10 cellular contexts compared by ENCODE assay signal in the genomic region with DNA sequence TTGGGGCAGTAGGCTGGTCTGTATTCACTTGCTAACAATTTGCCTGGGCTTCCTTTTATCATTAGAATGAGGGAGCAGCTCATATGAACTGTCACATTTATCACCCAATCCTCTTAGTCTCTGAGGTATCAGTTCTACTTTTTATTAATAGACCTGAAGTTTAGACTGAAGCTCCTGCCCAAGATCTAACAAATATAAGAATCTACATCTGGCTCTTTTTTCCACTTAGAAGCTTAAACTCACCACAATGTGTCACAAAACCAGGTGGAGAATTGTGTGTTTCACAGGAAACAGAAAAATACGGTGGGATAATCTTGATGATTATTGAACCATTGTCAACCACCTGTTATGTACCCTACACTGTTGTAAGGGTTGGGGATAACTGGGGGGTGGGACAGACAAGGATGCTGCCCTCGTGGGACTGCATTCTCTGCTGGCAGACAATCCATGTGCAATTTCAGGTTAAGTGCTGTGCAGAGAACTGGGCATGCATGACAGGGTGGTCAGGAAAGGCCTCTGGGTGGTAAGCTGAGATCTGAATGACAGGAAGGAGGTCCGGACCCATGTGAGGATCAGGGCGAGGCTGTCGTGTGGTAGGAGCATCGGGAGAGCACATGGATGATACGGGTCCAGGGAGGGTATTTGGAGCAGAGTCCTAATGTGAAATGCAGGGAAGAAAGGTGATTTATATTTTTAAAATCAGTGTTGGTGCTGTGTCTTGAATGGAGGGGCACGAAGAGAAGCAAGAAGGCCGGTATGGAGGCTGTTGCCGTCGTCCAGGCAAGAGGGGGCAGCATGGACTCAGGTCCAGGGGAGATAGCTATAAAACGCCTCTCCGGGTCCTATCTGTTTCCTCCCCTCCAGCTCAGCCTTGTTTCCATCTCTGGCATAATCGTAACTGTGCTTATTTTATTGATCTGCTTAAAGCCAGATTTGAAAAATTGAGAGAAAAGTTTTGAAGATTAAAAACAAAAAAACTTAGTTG. TPM values are rescaled to one million over a fixed set of nuclear protein-coding genes. Genes with fewer than 3 reads are reported as not detected.
DNase-seq lines count a peak whose midpoint lies in the region; ATAC-seq and TF ChIP-seq lines count a peak whose summit lies in the region.
"Had no signal": no experiment of that assay in that cellular context is flagged by ENCODE, and none has a peak within 500 bp of the region (broad histone marks: within the 10 kb centered on the region; RNA-seq: fewer than 3 reads in every experiment).

No MANE protein-coding gene starts in this region.

- H3K4me3 ChIP-seq in aorta (ENCODE audit: low read length in 2 of 2) = no peak overlapping the region

- no peak overlapping the region for H3K4me3 Mint-ChIP-seq in activated T-cell treated with anti-CD3 and anti-CD28 coated beads, Interleukin-2, amount 50 U/mL, for 72 hours
- H3K4me3 Mint-ChIP-seq in WTC11 = no peak overlapping the region

- H3K4me1 Mint-ChIP-seq in activated T-cell treated with anti-CD3 and anti-CD28 coated beads, Interleukin-2, amount 50 U/mL, for 72 hours (ENCODE audit: low read depth) = peaks cover 18% of the 10 kb centered on the region
- H3K4me1 Mint-ChIP-seq in WTC11 = peaks cover 52% of the 10 kb centered on the region

- no peak overlapping the region for H3K27ac ChIP-seq in aorta (ENCODE audit: low read depth in 1 of 2, low read length in 2 of 2)
- H3K27ac ChIP-seq: C4-2B had no signal

- POLR2A ChIA-PET in WTC11 (lab: Charles Lee) = interaction anchor here (0.9 kb wide), 1 partner anchor 386 kb away, joined by 4 read pairs; no protein-coding TSS in a partner anchor

- no peaks in the 10 kb centered on the region for H3K27me3 ChIP-seq in aorta (ENCODE audit: control insufficient read depth in 1 of 2, insufficient read depth in 2 of 2, low read length in 1 of 2)

- peaks cover 4 to 12% of the 10 kb centered on the region in 2 donors for H3K36me3 Mint-ChIP-seq in activated T-cell treated with anti-CD3 and anti-CD28 coated beads, Interleukin-2, amount 50 U/mL, for 72 hours (ENCODE audit: insufficient read depth in 2 of 2)
- peaks cover 21% of the 10 kb centered on the region for H3K36me3 Mint-ChIP-seq in WTC11

- H3K4me1 ChIP-seq in aorta (ENCODE audit: control insufficient read depth in 1 of 2, insufficient read depth in 2 of 2, low read length in 2 of 2) = no peaks in the 10 kb centered on the region

- H3K9me3 Mint-ChIP-seq in activated T-cell treated with anti-CD3 and anti-CD28 coated beads, Interleukin-2, amount 50 U/mL, for 72 hours = no peaks in the 10 kb centered on the region
- no peaks in the 10 kb centered on the region for H3K9me3 Mint-ChIP-seq in WTC11

- WGBS in aorta, 2 donors = 24 to 26% methylated on average over 14 of the region's 14 CpGs

- peaks cover 0 to 2% of the 10 kb centered on the region in 2 donors for H3K36me3 ChIP-seq in aorta (ENCODE audit: control insufficient read depth in 1 of 2, insufficient read depth in 2 of 2, low read length in 1 of 2)

- peak overlapping the region; percentile 26 for H3K27ac Mint-ChIP-seq in activated T-cell treated with anti-CD3 and anti-CD28 coated beads, Interleukin-2, amount 50 U/mL, for 72 hours
- no peak overlapping the region for H3K27ac Mint-ChIP-seq in WTC11

- DNase-seq in activated T-cell treated with anti-CD3 and anti-CD28 coated beads, Interleukin-2, amount 50 U/mL, for 72 hours = no peak
- DNase-seq in activated T-cell treated with anti-CD3 and anti-CD28 coated beads, Interleukin-2, amount 50 U/mL, for 48 hours = no peak
- DNase-seq in WTC11 (ENCODE audit: low spot score) = no peak
- no peak for DNase-seq in aorta
- no peak for DNase-seq in activated CD4-positive, CD25-positive, alpha-beta regulatory T cell treated with anti-CD3 and anti-CD28 coated beads, Interleukin-2, amount 50 U/mL, for 72 hours
- no peak for DNase-seq in NCI-H2081 treated with DMSO at 0.1 percent for 48 hours (lab: John Stamatoyannopoulos, UW)
- no peak for DNase-seq in effector CD4-positive, alpha-beta T cell
- DNase-seq: left cardiac atrium had no signal

- TF ChIP-seq CTCF in WTC11 (IDR thresholded peaks at IDR 0.05) = no peak

- no peaks in the 10 kb centered on the region for H3K9me3 ChIP-seq in aorta (ENCODE audit: control insufficient read depth, low read length)

- intact Hi-C loops in aorta (cut with DNase I) = loop anchor here (2.0 to 10.0 kb wide), 7 partner anchors 173 to 725 kb away; partner anchors contain the start of gene TGIF1 (in 1 of the 2)

- H3K27me3 Mint-ChIP-seq in activated T-cell treated with anti-CD3 and anti-CD28 coated beads, Interleukin-2, amount 50 U/mL, for 72 hours (ENCODE audit: low read depth) = no peaks in the 10 kb centered on the region
- no peaks in the 10 kb centered on the region for H3K27me3 Mint-ChIP-seq in WTC11 (ENCODE audit: low read depth)

- CTCF ChIA-PET in WTC11 (lab: Charles Lee) = interaction anchor here (0.9 to 3.5 kb wide), 10 partner anchors 18 to 492 kb away, joined by 3 to 36 read pairs (median 5); no protein-coding TSS in a partner anchor

- no peak for ATAC-seq in activated T-cell treated with anti-CD3 and anti-CD28 coated beads, Interleukin-2, amount 50 U/mL, for 72 hours (replicated peaks in 1 of 2)
- ATAC-seq in HG03060 (IDR thresholded peaks at IDR 0.05; ENCODE audit: low read depth, unreplicated experiment) (peak; percentile 59), WTC11 (peak; percentile 56), aorta (ENCODE audit: low FRiP score) (peak; percentile 44)
- ATAC-seq: left cardiac atrium had no signal

TF ChIP-seq in WTC11, 78 proteins besides CTCF, POLR2A, EP300 and RAD21 (continues in another document):
- TF ChIP-seq MYBL2 (CRISPR knock-in tag; IDR thresholded peaks at IDR 0.05) (no peak), JAZF1 (CRISPR knock-in tag; IDR thresholded peaks at IDR 0.05) (no peak), ETV6 (CRISPR knock-in tag; IDR thresholded peaks at IDR 0.05) (no peak), MLX (CRISPR knock-in tag; IDR thresholded peaks at IDR 0.05) (no peak), SMAD3 (CRISPR knock-in tag; IDR thresholded peaks at IDR 0.05; ENCODE audit: borderline replicate concordance) (no peak), ZNF138 (CRISPR knock-in tag; conservative IDR thresholded peaks at IDR 0.05) (no peak), ZNF671 (CRISPR knock-in tag; IDR thresholded peaks at IDR 0.05) (no peak), PRRX2 (CRISPR knock-in tag; IDR thresholded peaks at IDR 0.05) (no peak), NFATC4 (CRISPR knock-in tag; IDR thresholded peaks at IDR 0.05) (no peak), ZBTB21 (CRISPR knock-in tag; IDR thresholded peaks at IDR 0.05; ENCODE audit: borderline replicate concordance) (no peak), NR3C1 (CRISPR knock-in tag; conservative IDR thresholded peaks at IDR 0.05; ENCODE audit: low read depth) (no peak), ZNF121 (CRISPR knock-in tag; IDR thresholded peaks at IDR 0.05) (no peak), ZSCAN18 (CRISPR knock-in tag; IDR thresholded peaks at IDR 0.05) (no peak)
- TF ChIP-seq, protein P1, sequence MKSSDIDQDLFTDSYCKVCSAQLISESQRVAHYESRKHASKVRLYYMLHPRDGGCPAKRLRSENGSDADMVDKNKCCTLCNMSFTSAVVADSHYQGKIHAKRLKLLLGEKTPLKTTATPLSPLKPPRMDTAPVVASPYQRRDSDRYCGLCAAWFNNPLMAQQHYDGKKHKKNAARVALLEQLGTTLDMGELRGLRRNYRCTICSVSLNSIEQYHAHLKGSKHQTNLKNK (CRISPR knock-in tag; IDR thresholded peaks at IDR 0.05) = no peak
- TF ChIP-seq, protein P2, sequence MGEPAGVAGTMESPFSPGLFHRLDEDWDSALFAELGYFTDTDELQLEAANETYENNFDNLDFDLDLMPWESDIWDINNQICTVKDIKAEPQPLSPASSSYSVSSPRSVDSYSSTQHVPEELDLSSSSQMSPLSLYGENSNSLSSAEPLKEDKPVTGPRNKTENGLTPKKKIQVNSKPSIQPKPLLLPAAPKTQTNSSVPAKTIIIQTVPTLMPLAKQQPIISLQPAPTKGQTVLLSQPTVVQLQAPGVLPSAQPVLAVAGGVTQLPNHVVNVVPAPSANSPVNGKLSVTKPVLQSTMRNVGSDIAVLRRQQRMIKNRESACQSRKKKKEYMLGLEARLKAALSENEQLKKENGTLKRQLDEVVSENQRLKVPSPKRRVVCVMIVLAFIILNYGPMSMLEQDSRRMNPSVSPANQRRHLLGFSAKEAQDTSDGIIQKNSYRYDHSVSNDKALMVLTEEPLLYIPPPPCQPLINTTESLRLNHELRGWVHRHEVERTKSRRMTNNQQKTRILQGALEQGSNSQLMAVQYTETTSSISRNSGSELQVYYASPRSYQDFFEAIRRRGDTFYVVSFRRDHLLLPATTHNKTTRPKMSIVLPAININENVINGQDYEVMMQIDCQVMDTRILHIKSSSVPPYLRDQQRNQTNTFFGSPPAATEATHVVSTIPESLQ (CRISPR knock-in tag; IDR thresholded peaks at IDR 0.05) = no peak

RNA-seq across cellular contexts. Expression of gene MYL12B, which starts 17.6 kb away (rescaled TPM):
- total RNA-seq in activated T-cell treated with anti-CD3 and anti-CD28 coated beads, Interleukin-2, amount 50 U/mL, for 72 hours = 100 to 1,000 TPM; 235 to 276 TPM
- total RNA-seq in WTC11 (2021) (158 to 173 TPM (median 163 TPM) in 3 replicates), aorta (100 to 1,000 TPM; 259 to 324 TPM)
- polyA plus RNA-seq in aorta = 100 to 1,000 TPM; 434 to 661 TPM

RNA-seq across cellular contexts. Expression of gene MYL12A, which starts 31.9 kb away (rescaled TPM):
- total RNA-seq in activated T-cell treated with anti-CD3 and anti-CD28 coated beads, Interleukin-2, amount 50 U/mL, for 72 hours = 100 to 1,000 TPM; 425 to 483 TPM
- total RNA-seq in WTC11 (2021) (205 to 230 TPM (median 213 TPM) in 3 replicates), aorta (100 to 1,000 TPM; 414 to 848 TPM)
- 100 to 1,000 TPM; 563 to 759 TPM for polyA plus RNA-seq in aorta

RNA-seq across cellular contexts. Expression of gene MYOM1, which starts 59.7 kb away (rescaled TPM):
- 1 to 10 TPM in 1 of 2 donors, under 1 TPM in 1; 0.39 to 1.1 TPM for total RNA-seq in activated T-cell treated with anti-CD3 and anti-CD28 coated beads, Interleukin-2, amount 50 U/mL, for 72 hours
- total RNA-seq in WTC11 (2021) = 0.35 to 0.64 TPM (median 0.53 TPM) in 3 replicates
- 10 to 100 TPM; 26.3 to 63.8 TPM for total RNA-seq in aorta
- polyA plus RNA-seq in aorta = 10 to 100 TPM; 15.8 to 26.4 TPM

Comparison
In these comparisons a context has a peak if more than half of its experiments do, and no peak if none do; other contexts are left out.
1. ATAC-seq: peak in HG03060 (single experiment), WTC11 (single experiment) and aorta (single experiment); none in activated T-cell treated with anti-CD3 and anti-CD28 coated beads, Interleukin-2, amount 50 U/mL, for 72 hours (0 of 2).
2. RNA of gene MYOM1, which starts 59.7 kb away (total RNA-seq): 26.3 to 63.8 TPM in aorta; 0.39 to 1.1 TPM in activated T-cell treated with anti-CD3 and anti-CD28 coated beads, Interleukin-2, amount 50 U/mL, for 72 hours and 0.35 to 0.64 TPM in WTC11; every median in the first group is over 10 times any median in the second.